ENCODE assay signal across 8 cellular contexts in genomic region chrX:74293343-74293946, GRCh38. TPM values are rescaled to one million over a fixed set of nuclear protein-coding genes. Genes with fewer than 3 reads are reported as not detected.
DNase-seq lines count a peak whose midpoint lies in the region; ATAC-seq and TF ChIP-seq lines count a peak whose summit lies in the region.

No MANE protein-coding gene starts in this region.

- H3K4me3 ChIP-seq in BE2C (ENCODE audit: low read depth, low read length) (peak overlapping the region; percentile 93), left ventricle myocardium inferior (peak overlapping the region; percentile 75)

- H3K27me3 ChIP-seq in BE2C (no peaks in the 10 kb centered on the region), left ventricle myocardium inferior (ENCODE audit: low read depth) (no peaks in the 10 kb centered on the region)

- H3K27ac ChIP-seq in left ventricle myocardium inferior (replicated peaks): peak overlapping the region; percentile 93

- H3K36me3 Mint-ChIP-seq in type B pancreatic cell: peaks cover 8% of the 10 kb centered on the region

- H3K9me3 ChIP-seq in BE2C (no peaks in the 10 kb centered on the region), left ventricle myocardium inferior (replicated peaks) (no peaks in the 10 kb centered on the region)

- DNase-seq in BE2C (peak; percentile 80), NCI-H146 (lab: John Stamatoyannopoulos, UW) (peak; percentile 80), T-helper 1 cell (peak; percentile 31 to 64 (median 55)), amniotic epithelial cell (ENCODE audit: low read depth) (peak; percentile 65), left ventricle myocardium inferior (peak; percentile 78), posterior vena cava (ENCODE audit: low spot score) (peak; percentile 92), type B pancreatic cell (ENCODE audit: extremely low spot score, unreplicated experiment) (peak; percentile 78)

- H3K9me3 Mint-ChIP-seq in type B pancreatic cell: no peaks in the 10 kb centered on the region

- H3K36me3 ChIP-seq in BE2C (peaks cover 4% of the 10 kb centered on the region; the same call in 1 of the 2 replicates), left ventricle myocardium inferior (no peaks in the 10 kb centered on the region)

- peak overlapping the region; percentile 96 for H3K4me3 Mint-ChIP-seq in type B pancreatic cell

- no peak for TF ChIP-seq CTCF in BE2C (IDR thresholded peaks at IDR 0.05; ENCODE audit: low read depth, low read length)
- TF ChIP-seq CTCF in left ventricle myocardium inferior (IDR thresholded peaks at IDR 0.05; ENCODE audit: borderline replicate concordance): no peak
- TF ChIP-seq CTCF in type B pancreatic cell (conservative IDR thresholded peaks at IDR 0.05): no peak

- ATAC-seq in GM21390 (IDR thresholded peaks at IDR 0.05; ENCODE audit: unreplicated experiment): peak; percentile 38

- peak overlapping the region; percentile 97 for H3K27ac Mint-ChIP-seq in type B pancreatic cell

- H3K4me1 Mint-ChIP-seq in type B pancreatic cell (ENCODE audit: unreplicated experiment): no peaks in the 10 kb centered on the region

- H3K27me3 Mint-ChIP-seq in type B pancreatic cell: no peaks in the 10 kb centered on the region

- intact Hi-C loops in left ventricle myocardium inferior (cut with micrococcal nuclease): no loop called here
- intact Hi-C loops in posterior vena cava (cut with DNase I): no loop called here

- no peaks in the 10 kb centered on the region for H3K4me1 ChIP-seq in BE2C
- H3K4me1 ChIP-seq in left ventricle myocardium inferior: peaks cover 16% of the 10 kb centered on the region

RNA-seq across cellular contexts. Expression of gene ZCCHC13, which starts 10.5 kb away (rescaled TPM):
- polyA plus RNA-seq in BE2C (2012; ENCODE audit: insufficient read depth, insufficient read length, low read depth): not detected
- total RNA-seq in left ventricle myocardium inferior: not detected
- not detected for total RNA-seq in posterior vena cava
- not detected in 2 replicates for total RNA-seq in type B pancreatic cell (ENCODE audit: low replicate concordance)

Comparison
In these comparisons a context has a peak if more than half of its experiments do, and no peak if none do; other contexts are left out.
1. Peak in every context shown above with its lines: DNase-seq, ATAC-seq, H3K4me3 ChIP-seq and H3K27ac ChIP-seq.